ENCODE assay signal across 8 cellular contexts in the genomic region with DNA sequence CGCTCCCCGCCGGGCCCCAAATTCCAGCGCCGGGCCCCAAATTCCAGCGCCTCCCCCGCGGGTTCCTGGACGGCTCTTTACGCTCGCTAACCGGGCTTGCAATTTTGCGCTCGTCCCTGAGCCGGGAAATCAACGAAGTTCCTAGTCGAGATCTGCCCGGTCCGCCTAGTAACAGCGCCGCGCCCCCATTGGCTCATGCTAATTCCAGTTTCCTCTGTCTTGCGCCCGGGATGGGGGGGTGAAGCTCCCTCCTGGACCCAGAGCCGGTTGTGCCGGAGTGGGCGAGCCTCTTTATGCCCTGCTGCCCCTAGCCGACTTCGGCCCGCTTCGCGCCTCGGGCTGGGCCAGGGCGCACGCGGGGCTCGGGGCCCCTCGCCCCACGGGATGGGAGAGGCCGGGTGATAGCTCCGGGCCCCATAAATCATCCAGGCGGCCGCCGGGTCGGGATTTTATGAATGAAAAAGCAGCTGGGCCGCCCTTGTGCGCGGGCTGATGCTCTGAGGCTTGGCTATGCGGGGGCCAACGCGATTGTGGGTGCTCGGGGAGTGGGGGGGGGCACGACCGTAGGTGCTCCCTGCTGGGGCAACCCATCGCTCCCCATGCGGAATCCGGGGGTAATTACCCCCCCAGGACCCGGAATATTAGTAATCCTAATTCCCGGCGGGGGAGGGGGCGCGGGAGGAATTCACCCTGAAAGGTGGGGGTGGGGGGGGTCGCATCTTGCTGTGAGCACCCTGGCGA. TPM values are rescaled to one million over a fixed set of nuclear protein-coding genes. Genes with fewer than 3 reads are reported as not detected.
DNase-seq lines count a peak whose midpoint lies in the region; ATAC-seq and TF ChIP-seq lines count a peak whose summit lies in the region.

No MANE protein-coding gene starts in this region.

- H3K4me1 ChIP-seq in PC-9 (replicated peaks; ENCODE audit: insufficient read depth) (peaks cover 29% of the 10 kb centered on the region), skeletal muscle satellite cell (ENCODE audit: control insufficient read depth, insufficient read depth, low read length) (peaks cover 44% of the 10 kb centered on the region)

- H3K4me3 Mint-ChIP-seq in chondrocyte (ENCODE audit: unreplicated experiment), result peak overlapping the region; percentile 83

- peak overlapping the region; percentile 32 for H3K27ac Mint-ChIP-seq in chondrocyte (ENCODE audit: unreplicated experiment)

- no peaks in the 10 kb centered on the region for H3K27me3 Mint-ChIP-seq in chondrocyte (ENCODE audit: low read depth)

- no TSS peak for BruUV-seq in PC-9 (replicated peaks; lab: Mats Ljungman, UMichigan)

- H3K4me3 ChIP-seq in PC-9 (peak overlapping the region; percentile 99), skeletal muscle satellite cell (ENCODE audit: low read length) (peak overlapping the region; percentile 100)

- H3K9ac ChIP-seq in skeletal muscle satellite cell (ENCODE audit: low read depth, low read length), result peak overlapping the region; percentile 99

- peaks cover 2% of the 10 kb centered on the region for H3K36me3 Mint-ChIP-seq in chondrocyte (ENCODE audit: low read depth)

- H3K27ac ChIP-seq in PC-9, result peak overlapping the region; percentile 93

- H3K9me3 Mint-ChIP-seq in chondrocyte (ENCODE audit: low read depth), result no peaks in the 10 kb centered on the region

- H3K9me2 ChIP-seq in PC-9 (ENCODE audit: insufficient read depth), result no peaks in the 10 kb centered on the region

- TF ChIP-seq CTCF in PC-9 (conservative IDR thresholded peaks at IDR 0.05) (no peak), chondrocyte (IDR thresholded peaks at IDR 0.05) (peak; percentile 17)

- intact Hi-C loops in PC-9 (cut with micrococcal nuclease; ENCODE audit: unreplicated experiment), result loop anchor here (1.0 to 5.0 kb wide), 9 partner anchors 97 to 516 kb away; no protein-coding TSS in a partner anchor

- CTCF ChIA-PET in PC-9 (lab: Charles Lee), result interaction anchor here (0.6 to 1.0 kb wide), 2 partner anchors 119 to 347 kb away, joined by 5 to 6 read pairs; no protein-coding TSS in a partner anchor

- H3K36me3 ChIP-seq in PC-9 (ENCODE audit: low read depth) (peaks cover 10% of the 10 kb centered on the region; the same call in 1 of the 2 replicates), skeletal muscle satellite cell (ENCODE audit: insufficient read depth, low read length) (peaks cover 11% of the 10 kb centered on the region)

- POLR2A ChIA-PET in PC-9 (lab: Charles Lee; ENCODE audit: unreplicated experiment), result interaction anchor here (0.6 to 1.0 kb wide), 14 partner anchors 195 to 524 kb away, joined by 3 to 30 read pairs (median 4); no protein-coding TSS in a partner anchor

- peaks cover 39% of the 10 kb centered on the region for H3K4me1 Mint-ChIP-seq in chondrocyte (ENCODE audit: low read depth)

- no peaks in the 10 kb centered on the region for H3K9me3 ChIP-seq in PC-9 (ENCODE audit: insufficient read depth, low read depth)
- H3K9me3 ChIP-seq in skeletal muscle satellite cell (replicated peaks; ENCODE audit: low read length), result no peaks in the 10 kb centered on the region

- peaks cover 7% of the 10 kb centered on the region for H4K20me1 ChIP-seq in PC-9 (ENCODE audit: insufficient read depth)

- H3K4me2 ChIP-seq in PC-9 (peak overlapping the region; percentile 86), skeletal muscle satellite cell (ENCODE audit: low read length) (peak overlapping the region; percentile 94)

- ATAC-seq in HG02885 (IDR thresholded peaks at IDR 0.05; ENCODE audit: poor library complexity, unreplicated experiment) (no peak), HG02571 (IDR thresholded peaks at IDR 0.05; ENCODE audit: unreplicated experiment) (no peak)

- peak overlapping the region; percentile 58; the same call in 1 of the 2 replicates for H2AFZ ChIP-seq in PC-9

- H3K27me3 ChIP-seq in PC-9 (ENCODE audit: insufficient read depth, low read depth), result no peaks in the 10 kb centered on the region
- no peaks in the 10 kb centered on the region for H3K27me3 ChIP-seq in skeletal muscle satellite cell (ENCODE audit: control insufficient read depth, insufficient read depth, low read length)

- H3F3A ChIP-seq in PC-9 (ENCODE audit: insufficient read depth, low read depth), result peaks cover 42% of the 10 kb centered on the region

- peak; percentile 69 for DNase-seq in DMS 273 treated with DMSO at 0.1 percent for 48 hours (lab: John Stamatoyannopoulos, UW)
- DNase-seq in HT1080 (ENCODE audit: low read depth), result peak; percentile 94
- DNase-seq in PC-9, result peak; percentile 95 to 97
- DNase-seq in chondrocyte (ENCODE audit: low spot score), result peak; percentile 97
- peak; percentile 99 for DNase-seq in iris pigment epithelial cell (ENCODE audit: low read depth)

- H3K79me2 ChIP-seq in PC-9 (ENCODE audit: low read depth), result peaks cover 54% of the 10 kb centered on the region

RNA-seq across cellular contexts. Expression of a gene that starts 1.8 kb away (rescaled TPM):
- 617 and 803 TPM in 2 replicates for total RNA-seq in HT1080 (2014; rRNA removed; shearing (Covaris generic))
- polyA plus RNA-seq in HT1080 (2015; cell fraction: cytosol; rRNA removed), result 296 and 343 TPM in 2 replicates
- 337 and 347 TPM in 2 replicates for polyA plus RNA-seq in HT1080 (2015; cell fraction: nucleus; rRNA removed)
- 346 and 586 TPM in 2 replicates for total RNA-seq in PC-9 (2021)
- total RNA-seq in chondrocyte, result 129 to 300 TPM (median 130 TPM) in 3 replicates
- total RNA-seq in skeletal muscle satellite cell (2012; rRNA removed), result 480 and 562 TPM in 2 replicates

RNA-seq across cellular contexts. Expression of a gene that starts 36.0 kb away (rescaled TPM):
- 18.6 and 20.4 TPM in 2 replicates for total RNA-seq in HT1080 (2014; rRNA removed; shearing (Covaris generic))
- polyA plus RNA-seq in HT1080 (2015; cell fraction: cytosol; rRNA removed), result 16.8 and 24.4 TPM in 2 replicates
- polyA plus RNA-seq in HT1080 (2015; cell fraction: nucleus; rRNA removed), result 45.1 and 58.2 TPM in 2 replicates
- total RNA-seq in PC-9 (2021) (41.1 and 50.3 TPM in 2 replicates), chondrocyte (15.5 to 21.9 TPM (median 16.2 TPM) in 3 replicates)
- total RNA-seq in skeletal muscle satellite cell (2012; rRNA removed), result 17.3 and 18.5 TPM in 2 replicates
